Comparison of ENCODE assay signal across 8 cellular contexts in the genomic region with DNA sequence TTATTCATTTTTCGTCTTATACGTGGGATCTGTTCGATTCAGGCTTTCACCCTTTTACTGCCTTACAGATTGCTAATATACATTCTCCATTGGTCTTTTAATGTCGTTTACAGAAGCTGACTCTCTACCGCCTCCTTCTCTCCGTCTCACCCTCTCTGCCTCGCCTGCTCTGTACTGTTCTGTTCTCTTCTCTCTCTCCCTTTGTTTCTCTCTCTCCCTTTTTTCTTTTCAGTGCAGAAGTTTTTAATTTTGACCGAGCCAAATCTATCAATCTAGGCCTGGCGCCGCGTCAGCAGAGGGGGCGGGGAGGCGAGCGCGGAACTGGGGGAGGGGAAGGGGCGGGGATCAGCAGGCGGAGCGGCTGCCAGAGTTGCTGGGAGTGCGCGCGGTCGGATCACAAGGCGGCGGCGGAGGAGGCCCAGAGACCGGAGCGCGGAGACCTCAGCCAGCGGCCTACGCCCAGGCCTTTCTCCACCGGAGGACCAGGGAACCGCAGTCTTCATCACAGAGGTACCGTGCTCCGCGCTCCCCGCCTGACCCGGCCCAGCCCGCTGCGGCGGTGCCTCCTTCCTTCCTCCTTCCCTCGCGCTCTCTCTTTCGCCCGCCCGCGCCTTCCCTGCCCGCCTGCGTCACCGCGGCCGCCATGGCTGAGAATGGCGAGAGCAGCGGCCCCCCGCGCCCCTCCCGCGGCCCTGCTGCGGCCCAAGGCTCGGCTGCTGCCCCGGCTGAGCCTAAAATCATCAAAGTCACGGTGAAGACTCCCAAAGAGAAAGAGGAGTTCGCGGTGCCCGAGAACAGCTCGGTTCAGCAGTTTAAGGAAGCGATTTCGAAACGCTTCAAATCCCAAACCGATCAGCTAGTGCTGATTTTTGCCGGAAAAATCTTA. TPM values are rescaled to one million over a fixed set of nuclear protein-coding genes. Genes with fewer than 3 reads are reported as not detected.
DNase-seq lines count a peak whose midpoint lies in the region; ATAC-seq and TF ChIP-seq lines count a peak whose summit lies in the region.

Gene UBQLN2 (plus strand): TSS at position 397 of the 886 bp plus-strand sequence. CDS start 247 bp downstream, at position 644.

- H3F3A ChIP-seq in MM.1S (ENCODE audit: insufficient read depth, low read length), result 0 out of 2 replicates have a peak, but pooled peaks cover 12% of the 10 kb centered on the region

- no peaks in the 10 kb centered on the region for H3K9me2 ChIP-seq in MM.1S (replicated peaks; ENCODE audit: insufficient read depth, low read length)

- no peaks in the 10 kb centered on the region for H3K4me1 ChIP-seq in MM.1S (ENCODE audit: low read length)

- H3K4me2 ChIP-seq in MM.1S (ENCODE audit: low read depth, low read length), result peak within 1 kb of the TSS; percentile 77

- peak within 1 kb of the TSS; percentile 91 for H3K4me3 Mint-ChIP-seq in activated naive CD4-positive, alpha-beta T cell treated with anti-CD3 and anti-CD28 coated beads for 36 hours

- H3K27ac ChIP-seq in MM.1S (ENCODE audit: low read length) (peak within 1 kb of the TSS; percentile 89), temporal lobe (ENCODE audit: low read depth, low read length) (peak within 1 kb of the TSS; percentile 88)

- H3K27me3 Mint-ChIP-seq in activated naive CD4-positive, alpha-beta T cell treated with anti-CD3 and anti-CD28 coated beads for 36 hours (ENCODE audit: low read depth), result no peaks in the 10 kb centered on the region

- H3K9me3 Mint-ChIP-seq in activated naive CD4-positive, alpha-beta T cell treated with anti-CD3 and anti-CD28 coated beads for 36 hours, result no peaks in the 10 kb centered on the region

- peak within 1 kb of the TSS; percentile 87 for H2AFZ ChIP-seq in MM.1S (ENCODE audit: low read length)

- intact Hi-C loops in activated naive CD4-positive, alpha-beta T cell treated with anti-CD3 and anti-CD28 coated beads for 36 hours (cut with micrococcal nuclease), result loop anchor here (1.0 to 10.0 kb wide), 11 partner anchors 101 to 1029 kb away; partner anchors contain the start of genes FAAH2, RRAGB and ZXDB

- ATAC-seq in omental fat pad (ENCODE audit: low FRiP score), result peak; percentile 90

- CTCF ChIA-PET in activated naive CD4-positive, alpha-beta T cell treated with anti-CD3 and anti-CD28 coated beads for 36 hours (lab: Charles Lee), result interaction anchor here (0.6 to 1.4 kb wide), 2 partner anchors 163 to 165 kb away, joined by 3 to 4 read pairs; partner anchors contain the start of gene NBDY

- no peaks in the 10 kb centered on the region for H3K27me3 ChIP-seq in H7 (ENCODE audit: control insufficient read depth, insufficient read depth, low read length)
- H3K27me3 ChIP-seq in MM.1S (replicated peaks; ENCODE audit: insufficient read depth, low read length), result no peaks in the 10 kb centered on the region

- no peaks in the 10 kb centered on the region for H3K36me3 ChIP-seq in H7 (replicated peaks; ENCODE audit: control insufficient read depth, insufficient read depth, low read length)
- H3K36me3 ChIP-seq in MM.1S (replicated peaks; ENCODE audit: insufficient read depth, low read length), result no peaks in the 10 kb centered on the region

- H3K4me1 Mint-ChIP-seq in activated naive CD4-positive, alpha-beta T cell treated with anti-CD3 and anti-CD28 coated beads for 36 hours (ENCODE audit: low read depth), result peaks cover 1% of the 10 kb centered on the region

- H4K20me1 ChIP-seq in MM.1S (ENCODE audit: insufficient read depth, low read length), result peaks cover 3% of the 10 kb centered on the region; the same call in 1 of the 2 replicates

- H3K27ac Mint-ChIP-seq in activated naive CD4-positive, alpha-beta T cell treated with anti-CD3 and anti-CD28 coated beads for 36 hours, result peak within 1 kb of the TSS; percentile 100

- H3K79me2 ChIP-seq in MM.1S (ENCODE audit: low read length), result peaks cover 49% of the 10 kb centered on the region

- H3K9ac ChIP-seq in MM.1S (ENCODE audit: low read length), result peak within 1 kb of the TSS; percentile 87

- TF ChIP-seq CTCF in MM.1S (IDR thresholded peaks at IDR 0.05; ENCODE audit: low read length) (peak; percentile 23), omental fat pad (IDR thresholded peaks at IDR 0.05) (no peak)

- H3K4me3 ChIP-seq in H7 (ENCODE audit: insufficient read depth, low read depth, low read length) (peak within 1 kb of the TSS; percentile 78), MM.1S (ENCODE audit: low read length) (peak within 1 kb of the TSS; percentile 89)

- H3K9me3 ChIP-seq in MM.1S (replicated peaks; ENCODE audit: insufficient read depth, low read length), result no peaks in the 10 kb centered on the region

- peak; percentile 75 for DNase-seq in ELR (ENCODE audit: low read depth)
- peak; percentile 70 for DNase-seq in H7
- DNase-seq in MM.1S, result peak; percentile 66
- DNase-seq in SK-N-DZ (ENCODE audit: low spot score), result peak; percentile 85
- peak; percentile 81 for DNase-seq in activated naive CD4-positive, alpha-beta T cell treated with anti-CD3 and anti-CD28 coated beads for 36 hours
- peak; percentile 36 for DNase-seq in germinal center (ENCODE audit: low spot score)
- DNase-seq in omental fat pad (ENCODE audit: low spot score), result peak; percentile 35

- H3K36me3 Mint-ChIP-seq in activated naive CD4-positive, alpha-beta T cell treated with anti-CD3 and anti-CD28 coated beads for 36 hours (ENCODE audit: low read depth), result peaks cover 36% of the 10 kb centered on the region

RNA-seq across cellular contexts. Expression of gene UBQLN2, which starts in this region (rescaled TPM):
- 10.8 and 11.8 TPM in 2 replicates for total RNA-seq in H7 (2014; rRNA removed; shearing (Covaris generic))
- 16.5 and 17.2 TPM in 2 replicates for polyA plus RNA-seq in SK-N-DZ (2014; cell fraction: cytosol; rRNA removed)
- polyA plus RNA-seq in SK-N-DZ (2014; cell fraction: nucleus; rRNA removed), result 4.3 and 11.6 TPM in 2 replicates
- total RNA-seq in activated naive CD4-positive, alpha-beta T cell treated with anti-CD3 and anti-CD28 coated beads for 36 hours, result 10 to 100 TPM; 67.2 to 67.3 TPM
- total RNA-seq in omental fat pad (10 to 100 TPM; 17.6 to 24.9 (median 20.8) TPM), temporal lobe (29.3 TPM)

Comparison
In these comparisons a context has a peak if more than half of its experiments do, and no peak if none do; other contexts are left out.
1. Peak in every context shown above with its lines: DNase-seq, ATAC-seq, H3K4me3 ChIP-seq and H3K27ac ChIP-seq.
2. DNase-seq: peak in every context shown above with its lines; median percentile 85 in SK-N-DZ; 81 in activated naive CD4-positive, alpha-beta T cell treated with anti-CD3 and anti-CD28 coated beads for 36 hours; 75 in ELR; 70 in H7; 66 in MM.1S; 36 in germinal center; 35 in omental fat pad.